Comparison of ENCODE assay signal across 10 cellular contexts in the genomic region with DNA sequence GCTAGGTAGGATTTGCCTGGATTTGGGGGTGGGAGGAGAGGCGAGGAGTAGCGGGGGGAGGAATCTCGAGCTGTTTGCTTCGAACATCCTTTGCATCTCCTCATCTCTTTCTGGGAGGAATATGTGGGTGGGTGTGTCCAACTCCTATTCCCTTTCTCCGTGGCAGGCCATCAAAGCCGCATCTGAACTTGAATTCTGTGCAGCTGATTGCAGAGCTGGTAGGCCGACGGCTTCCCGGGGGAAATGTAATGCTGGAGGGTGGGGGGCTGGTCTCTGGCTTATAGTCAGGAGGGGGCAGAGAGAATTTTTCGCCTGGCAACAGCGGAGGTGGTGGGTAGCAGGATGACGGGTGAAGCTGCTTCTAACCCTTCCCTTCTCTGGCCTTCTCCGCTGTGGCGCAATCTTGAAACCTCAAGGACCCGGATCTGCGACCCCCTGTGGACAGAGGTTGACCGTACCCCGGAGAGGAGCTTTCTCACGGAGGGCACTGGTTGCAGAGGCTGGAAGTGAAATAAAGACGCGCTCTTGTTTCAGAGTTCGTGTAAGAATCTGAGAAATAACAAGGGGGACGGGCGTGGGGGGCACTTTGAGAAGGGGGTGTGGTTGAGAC. TPM values are rescaled to one million over a fixed set of nuclear protein-coding genes. Genes with fewer than 3 reads are reported as not detected.
A peak's percentile ranks its signal among the peaks of the same experiment; 100 is the strongest.
DNase-seq lines count a peak whose midpoint lies in the region; ATAC-seq and FAIRE-seq lines count a peak whose summit lies in the region.
"Had no signal": no experiment of that assay in that cellular context is flagged by ENCODE, and none has a peak within 500 bp of the region (broad histone marks: within the 10 kb centered on the region; RNA-seq: fewer than 3 reads in every experiment).

No MANE protein-coding gene starts in this region.

- DNase-seq in right cardiac atrium (no peak), Right ventricle myocardium superior (no peak), CD1c-positive myeloid dendritic cell (ENCODE audit: extremely low spot score) (no peak), HTR-8/SVneo (ENCODE audit: insufficient read length, low spot score) (no peak), NCI-H2196 (lab: John Stamatoyannopoulos, UW; ENCODE audit: unreplicated experiment) (no peak)
- DNase-seq in activated naive CD8-positive, alpha-beta T cell treated with anti-CD3 and anti-CD28 coated beads, Interleukin-2, amount 50 U/mL, for 24 hours = no peak
- DNase-seq: activated CD8-positive, alpha-beta memory T cell treated with anti-CD3 and anti-CD28 coated beads, Interleukin-2, amount 10 ng/mL, durations not matched to agents 7 days and 5 days had no signal

- peaks cover 28% of the 10 kb centered on the region for H3K4me1 Mint-ChIP-seq in activated naive CD8-positive, alpha-beta T cell treated with anti-CD3 and anti-CD28 coated beads, Interleukin-2, amount 50 U/mL, for 24 hours

- ATAC-seq in right cardiac atrium (no peak), Right ventricle myocardium superior (ENCODE audit: poor library complexity) (no peak), HG03108 (IDR thresholded peaks at IDR 0.05; ENCODE audit: unreplicated experiment) (no peak)
- no peak for ATAC-seq in activated naive CD8-positive, alpha-beta T cell treated with anti-CD3 and anti-CD28 coated beads, Interleukin-2, amount 50 U/mL, for 24 hours

- FAIRE-seq in HTR-8/SVneo (lab: Jason Lieb, UNC) = no peak
- FAIRE-seq: G401.6 had no signal

- H3K36me3 ChIP-seq in mesodermal cell (ENCODE audit: control insufficient read depth, insufficient read depth, low read length) = no peaks in the 10 kb centered on the region

- H3K27ac Mint-ChIP-seq in activated naive CD8-positive, alpha-beta T cell treated with anti-CD3 and anti-CD28 coated beads, Interleukin-2, amount 50 U/mL, for 24 hours = no peak overlapping the region
- H3K27ac Mint-ChIP-seq: activated CD8-positive, alpha-beta memory T cell treated with anti-CD3 and anti-CD28 coated beads, Interleukin-2, amount 10 ng/mL, durations not matched to agents 7 days and 5 days had no signal

- H3K4me3 ChIP-seq in right cardiac atrium (ENCODE audit: low read length) (peak overlapping the region; percentile 66), mesodermal cell (ENCODE audit: extremely low read depth, insufficient read depth, low read length, poor library complexity, severe bottlenecking) (peak overlapping the region; percentile 23)

- no peaks in the 10 kb centered on the region for H3K9me3 Mint-ChIP-seq in activated naive CD8-positive, alpha-beta T cell treated with anti-CD3 and anti-CD28 coated beads, Interleukin-2, amount 50 U/mL, for 24 hours

- H3K9me3 ChIP-seq in right cardiac atrium (ENCODE audit: control insufficient read depth, low read length) = no peaks in the 10 kb centered on the region
- H3K9me3 ChIP-seq in mesodermal cell (ENCODE audit: control insufficient read depth, low read length) = no peaks in the 10 kb centered on the region

- H3K4me3 Mint-ChIP-seq in activated naive CD8-positive, alpha-beta T cell treated with anti-CD3 and anti-CD28 coated beads, Interleukin-2, amount 50 U/mL, for 24 hours = peak overlapping the region; percentile 63
- H3K4me3 Mint-ChIP-seq: activated CD8-positive, alpha-beta memory T cell treated with anti-CD3 and anti-CD28 coated beads, Interleukin-2, amount 10 ng/mL, durations not matched to agents 7 days and 5 days had no signal

- H3K27ac ChIP-seq in right cardiac atrium (ENCODE audit: low read length) (no peak overlapping the region), mesodermal cell (ENCODE audit: low read depth, low read length, severe bottlenecking) (no peak overlapping the region)

- intact Hi-C loops in right cardiac atrium (cut with DNase I) = no loop called here
- intact Hi-C loops in Right ventricle myocardium superior (cut with DNase I) = no loop called here

- H3K27me3 ChIP-seq in right cardiac atrium (ENCODE audit: control insufficient read depth, insufficient read depth) = no peaks in the 10 kb centered on the region

- no peaks in the 10 kb centered on the region for H3K36me3 Mint-ChIP-seq in activated naive CD8-positive, alpha-beta T cell treated with anti-CD3 and anti-CD28 coated beads, Interleukin-2, amount 50 U/mL, for 24 hours (ENCODE audit: low read depth)
- H3K36me3 Mint-ChIP-seq: activated CD8-positive, alpha-beta memory T cell treated with anti-CD3 and anti-CD28 coated beads, Interleukin-2, amount 10 ng/mL, durations not matched to agents 7 days and 5 days had no signal

- 4% methylated on average over 24 of the region's 24 CpGs for WGBS in right cardiac atrium
- 4% methylated on average over 4 of the region's 24 CpGs; no CpG with 5 or more reads in 1 of the 2 experiments for WGBS in mesodermal cell (ENCODE audit: insufficient coverage in 2 of 2), 2 experiments

- H3K4me1 ChIP-seq in right cardiac atrium (ENCODE audit: control insufficient read depth, insufficient read depth, low read length) (peaks cover 5% of the 10 kb centered on the region), mesodermal cell (ENCODE audit: control insufficient read depth, insufficient read depth, low read length, poor library complexity, severe bottlenecking) (no peaks in the 10 kb centered on the region)

- peaks cover 48% of the 10 kb centered on the region for H3K27me3 Mint-ChIP-seq in activated naive CD8-positive, alpha-beta T cell treated with anti-CD3 and anti-CD28 coated beads, Interleukin-2, amount 50 U/mL, for 24 hours

RNA-seq across cellular contexts. Expression of a gene that starts 0.7 kb away (rescaled TPM):
- total RNA-seq in right cardiac atrium = under 1 TPM in 1 of 4 donors, not detected in 3; 0.14 TPM
- 0.05 TPM for polyA plus RNA-seq in right cardiac atrium
- not detected for total RNA-seq in Right ventricle myocardium superior
- polyA plus RNA-seq in mesodermal cell (2013, experiment 1 of 2) = 2.8 TPM
- 1.4 TPM for polyA plus RNA-seq in mesodermal cell (2013, experiment 2 of 2)
- total RNA-seq: activated CD8-positive, alpha-beta memory T cell treated with anti-CD3 and anti-CD28 coated beads, Interleukin-2, amount 10 ng/mL, durations not matched to agents 7 days and 5 days had no signal
